In the genomic region with DNA sequence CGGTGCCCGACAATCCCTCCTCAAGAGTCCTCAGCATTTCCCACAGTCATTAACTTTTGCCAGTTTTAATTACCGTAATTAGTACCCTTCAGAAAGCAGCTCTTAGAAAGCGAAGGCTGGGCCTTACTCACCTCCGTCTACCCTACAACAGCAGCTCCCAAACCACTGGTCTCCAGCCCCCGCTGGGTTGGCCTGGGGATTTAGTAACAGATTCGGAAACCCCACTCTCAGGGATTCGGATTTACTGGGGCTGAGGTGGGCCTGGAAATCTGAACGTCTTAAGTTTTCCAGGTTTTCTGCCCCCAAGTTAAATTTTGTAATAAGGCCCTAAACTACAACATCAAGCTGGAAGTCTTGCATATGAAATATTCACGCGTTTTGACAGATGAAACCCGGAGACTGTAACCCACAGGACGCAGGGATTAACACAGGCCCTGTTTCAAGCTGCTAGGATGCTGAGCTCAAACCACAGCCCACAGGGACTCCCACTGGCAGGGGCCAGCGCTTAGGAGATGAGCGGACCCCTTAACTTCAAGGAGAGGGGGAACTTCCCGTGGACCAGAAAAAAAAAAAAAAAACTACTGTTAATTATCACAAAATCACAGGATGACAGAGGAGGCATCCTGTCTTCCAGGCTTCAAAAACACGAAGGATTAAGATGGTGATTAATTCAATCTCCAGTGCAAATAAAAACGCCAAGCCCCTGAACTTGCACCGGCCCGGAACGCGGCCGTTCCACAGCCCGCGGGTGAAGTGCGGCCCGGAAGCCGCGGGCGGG, we compare ENCODE assay signal across 8 cellular contexts. TPM values are rescaled to one million over a fixed set of nuclear protein-coding genes. Genes with fewer than 3 reads are reported as not detected.
DNase-seq lines count a peak whose midpoint lies in the region; ATAC-seq and TF ChIP-seq lines count a peak whose summit lies in the region.

No MANE protein-coding gene starts in this region.

- H3K9me3 Mint-ChIP-seq in activated CD4-positive, alpha-beta T cell treated with anti-CD3 and anti-CD28 coated beads, Interleukin-2, amount 10 ng/mL, durations not matched to agents 24 days and 14 days: no peaks in the 10 kb centered on the region

- TF ChIP-seq CTCF in breast epithelium (IDR thresholded peaks at IDR 0.05) (no peak), lung (IDR thresholded peaks at IDR 0.05; ENCODE audit: control extremely low read depth, extremely low read depth) (no peak), upper lobe of right lung (IDR thresholded peaks at IDR 0.05) (no peak)

- H3K27ac Mint-ChIP-seq in activated CD4-positive, alpha-beta T cell treated with anti-CD3 and anti-CD28 coated beads, Interleukin-2, amount 10 ng/mL, durations not matched to agents 24 days and 14 days: peak overlapping the region; percentile 78

- H3K27me3 ChIP-seq in breast epithelium (no peaks in the 10 kb centered on the region), lung (ENCODE audit: control insufficient read depth, insufficient read depth) (no peaks in the 10 kb centered on the region), upper lobe of right lung (no peaks in the 10 kb centered on the region)

- H3K27me3 Mint-ChIP-seq in activated CD4-positive, alpha-beta T cell treated with anti-CD3 and anti-CD28 coated beads, Interleukin-2, amount 10 ng/mL, durations not matched to agents 24 days and 14 days: no peaks in the 10 kb centered on the region

- peak overlapping the region; percentile 60 to 99 (median 85) for H3K4me3 ChIP-seq in breast epithelium
- H3K4me3 ChIP-seq in lung: peak overlapping the region; percentile 83
- H3K4me3 ChIP-seq in upper lobe of right lung: peak overlapping the region; percentile 74

- H3K9me3 ChIP-seq in breast epithelium (no peaks in the 10 kb centered on the region), lung (ENCODE audit: control insufficient read depth in 2 of 2, insufficient read depth in 1 of 2, low read length in 1 of 2) (no peaks in the 10 kb centered on the region), upper lobe of right lung (no peaks in the 10 kb centered on the region)

- H3K4me1 ChIP-seq in breast epithelium: peaks cover 0 to 18% of the 10 kb centered on the region in 2 donors
- H3K4me1 ChIP-seq in lung (ENCODE audit: control insufficient read depth in 2 of 2, insufficient read depth in 2 of 2, low read length in 2 of 2): peaks cover 11 to 30% of the 10 kb centered on the region in 2 donors
- peaks cover 25% of the 10 kb centered on the region for H3K4me1 ChIP-seq in upper lobe of right lung

- 9 to 12% methylated on average over 30 of the region's 30 CpGs for WGBS in lung, 2 donors

- H3K36me3 ChIP-seq in breast epithelium: no peaks in the 10 kb centered on the region
- H3K36me3 ChIP-seq in lung (ENCODE audit: control insufficient read depth in 2 of 2, insufficient read depth in 2 of 2, low read length in 2 of 2): no peaks in the 10 kb centered on the region
- no peaks in the 10 kb centered on the region for H3K36me3 ChIP-seq in upper lobe of right lung

- H3K4me3 Mint-ChIP-seq in activated CD4-positive, alpha-beta T cell treated with anti-CD3 and anti-CD28 coated beads, Interleukin-2, amount 10 ng/mL, durations not matched to agents 24 days and 14 days: peak overlapping the region; percentile 87

- TF ChIP-seq POLR2A in breast epithelium (IDR thresholded peaks at IDR 0.05): no peak

- intact Hi-C loops in activated CD4-positive, alpha-beta T cell treated with anti-CD3 and anti-CD28 coated beads, Interleukin-2, amount 10 ng/mL, durations not matched to agents 24 days and 14 days (cut with micrococcal nuclease): loop anchor here (1.0 to 2.0 kb wide), 6 partner anchors 29 to 236 kb away; a partner anchor contains a TSS
- intact Hi-C loops in breast epithelium (cut with DNase I; ENCODE audit: low total_unique reads) (no loop called here), upper lobe of right lung (cut with DNase I) (no loop called here)

- H3K4me1 Mint-ChIP-seq in activated CD4-positive, alpha-beta T cell treated with anti-CD3 and anti-CD28 coated beads, Interleukin-2, amount 10 ng/mL, durations not matched to agents 24 days and 14 days: peaks cover 33% of the 10 kb centered on the region

- H3K27ac ChIP-seq in breast epithelium (peak overlapping the region; percentile 93 to 96), lung (ENCODE audit: low read depth in 1 of 2, low read length in 1 of 2) (peak overlapping the region; percentile 97 to 98), upper lobe of right lung (peak overlapping the region; percentile 89)

- ATAC-seq in lung (ENCODE audit: insufficient read depth, low FRiP score): no peak
- ATAC-seq in upper lobe of right lung: no peak
- ATAC-seq in HG03342 (IDR thresholded peaks at IDR 0.05; ENCODE audit: unreplicated experiment): no peak

- H3K36me3 Mint-ChIP-seq in activated CD4-positive, alpha-beta T cell treated with anti-CD3 and anti-CD28 coated beads, Interleukin-2, amount 10 ng/mL, durations not matched to agents 24 days and 14 days (ENCODE audit: low read depth): peaks cover 12% of the 10 kb centered on the region

- DNase-seq in activated CD4-positive, alpha-beta T cell treated with anti-CD3 and anti-CD28 coated beads, Interleukin-2, amount 10 ng/mL, durations not matched to agents 24 days and 14 days: peak; percentile 71
- DNase-seq in activated CD4-positive, alpha-beta T cell treated with anti-CD3 and anti-CD28 coated beads, Interleukin-2, amount 50 U/mL, for 4 hours: no peak
- DNase-seq in NOMO-1 treated with DMSO at 0.1 percent for 48 hours (lab: John Stamatoyannopoulos, UW; ENCODE audit: unreplicated experiment) (peak; percentile 24), breast epithelium (ENCODE audit: low spot score in 2 of 2) (no peak), lung (ENCODE audit: low spot score) (no peak), upper lobe of right lung (no peak), NCI-H510A treated with DMSO at 0.1 percent for 48 hours (lab: John Stamatoyannopoulos, UW) (no peak)

RNA-seq across cellular contexts. Expression of a gene that starts 1.0 kb away (rescaled TPM):
- 74.4 and 77.4 TPM in 2 replicates for total RNA-seq in activated CD4-positive, alpha-beta T cell treated with anti-CD3 and anti-CD28 coated beads, Interleukin-2, amount 10 ng/mL, durations not matched to agents 24 days and 14 days
- 10 to 100 TPM; 31.4 to 43.9 (median 38.3) TPM for total RNA-seq in breast epithelium
- total RNA-seq in lung: 10 to 100 TPM; 38.0 to 46.3 TPM
- 10 to 100 TPM; 35.0 to 52.0 TPM for polyA plus RNA-seq in lung
- total RNA-seq in upper lobe of right lung: 47.2 TPM

RNA-seq across cellular contexts. Expression of a gene that starts 37.3 kb away (rescaled TPM):
- 10.2 and 10.3 TPM in 2 replicates for total RNA-seq in activated CD4-positive, alpha-beta T cell treated with anti-CD3 and anti-CD28 coated beads, Interleukin-2, amount 10 ng/mL, durations not matched to agents 24 days and 14 days
- total RNA-seq in breast epithelium: 1 to 10 TPM; 4.0 to 5.6 (median 4.7) TPM
- total RNA-seq in lung: 10 to 100 TPM in 1 of 2 donors, 1 to 10 TPM in 1; 4.4 to 12.5 TPM
- 10 to 100 TPM in 1 of 2 donors, 1 to 10 TPM in 1; 9.8 to 11.6 TPM for polyA plus RNA-seq in lung
- total RNA-seq in upper lobe of right lung: 7.3 TPM

RNA-seq across cellular contexts. Expression of a gene that starts 43.7 kb away (rescaled TPM):
- total RNA-seq in activated CD4-positive, alpha-beta T cell treated with anti-CD3 and anti-CD28 coated beads, Interleukin-2, amount 10 ng/mL, durations not matched to agents 24 days and 14 days: 0.24 and 0.37 TPM in 2 replicates
- total RNA-seq in breast epithelium: under 1 TPM in 2 of 3 donors, not detected in 1; 0.48 to 0.98 TPM
- under 1 TPM; 0.52 to 0.54 TPM for total RNA-seq in lung
- under 1 TPM in 1 of 2 donors, not detected in 1; 0.54 TPM for polyA plus RNA-seq in lung
- total RNA-seq in upper lobe of right lung: not detected

Comparison
In these comparisons a context has a peak if more than half of its experiments do, and no peak if none do; other contexts are left out.
1. DNase-seq: peak in activated CD4-positive, alpha-beta T cell treated with anti-CD3 and anti-CD28 coated beads, Interleukin-2, amount 10 ng/mL, durations not matched to agents 24 days and 14 days (single experiment) and NOMO-1 treated with DMSO at 0.1 percent for 48 hours (single experiment); none in activated CD4-positive, alpha-beta T cell treated with anti-CD3 and anti-CD28 coated beads, Interleukin-2, amount 50 U/mL, for 4 hours (0 of 2), breast epithelium (0 of 2), lung (single experiment), upper lobe of right lung (single experiment) and NCI-H510A treated with DMSO at 0.1 percent for 48 hours (single experiment).
2. Peak in every context shown above with its lines, with median percentiles within 50 percentile points of each other: H3K27ac ChIP-seq and H3K4me3 ChIP-seq.